In the genomic region with DNA sequence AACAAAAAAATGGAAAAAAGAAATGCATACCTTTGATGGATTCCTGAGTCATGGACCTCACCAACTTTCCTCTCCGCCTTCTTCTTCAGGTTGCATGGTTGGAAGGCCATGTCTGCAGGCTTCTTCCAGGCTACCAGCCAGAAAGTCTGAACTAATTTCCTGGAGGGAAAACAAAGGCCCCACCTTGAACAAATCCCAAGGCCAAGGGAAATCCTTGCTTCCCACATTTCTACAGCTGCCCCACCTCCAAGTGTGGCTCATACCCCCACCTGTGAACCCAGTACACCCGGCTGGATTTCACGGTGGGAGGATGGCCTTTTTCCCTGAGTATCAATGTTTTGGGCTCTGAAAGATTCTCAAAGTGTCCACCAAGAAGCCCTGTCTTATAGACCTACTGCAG, we compare ENCODE assay signal across 32 cellular contexts. TPM values are rescaled to one million over a fixed set of nuclear protein-coding genes. Genes with fewer than 3 reads are reported as not detected.
"Had no signal": no experiment of that assay in that cellular context is flagged by ENCODE, and none has a peak within 500 bp of the region (broad histone marks: within the 10 kb centered on the region; RNA-seq: fewer than 3 reads in every experiment).

No MANE protein-coding gene starts in this region.

- H3K36me3 ChIP-seq: brain microvascular endothelial cell, esophagus squamous epithelium, gastroesophageal sphincter had no signal

- H3K27ac ChIP-seq: brain microvascular endothelial cell, epithelial cell of prostate, gastroesophageal sphincter had no signal

- H3K36me3 Mint-ChIP-seq: activated naive CD4-positive, alpha-beta T cell treated with anti-CD3 and anti-CD28 coated beads, Interleukin-2, amount 10 ng/mL, durations not matched to agents 7 days and 5 days; activated naive CD8-positive, alpha-beta T cell treated with anti-CD3 and anti-CD28 coated beads, Interleukin-2, amount 10 ng/mL, durations not matched to agents 7 days and 5 days had no signal

- H3K4me3 ChIP-seq: esophagus squamous epithelium, gastroesophageal sphincter had no signal

- H3K4me1 Mint-ChIP-seq: activated naive CD8-positive, alpha-beta T cell treated with anti-CD3 and anti-CD28 coated beads, Interleukin-2, amount 10 ng/mL, durations not matched to agents 7 days and 5 days had no signal

- H3K9me3 Mint-ChIP-seq: activated CD4-positive, alpha-beta memory T cell treated with anti-CD3 and anti-CD28 coated beads, Interleukin-2, amount 10 ng/mL, durations not matched to agents 7 days and 5 days; activated naive CD4-positive, alpha-beta T cell treated with anti-CD3 and anti-CD28 coated beads, Interleukin-2, amount 10 ng/mL, durations not matched to agents 7 days and 5 days; activated naive CD4-positive, alpha-beta T cell treated with anti-CD3 and anti-CD28 coated beads, Interleukin-2, amount 50 U/mL, for 72 hours; activated naive CD8-positive, alpha-beta T cell treated with anti-CD3 and anti-CD28 coated beads, Interleukin-2, amount 10 ng/mL, durations not matched to agents 7 days and 5 days; activated T-cell treated with anti-CD3 and anti-CD28 coated beads, Interleukin-2, amount 50 U/mL, for 24 hours; activated T-cell treated with anti-CD3 and anti-CD28 coated beads, Interleukin-2, amount 50 U/mL, for 72 hours had no signal

- H3K27ac Mint-ChIP-seq: activated CD4-positive, alpha-beta memory T cell treated with anti-CD3 and anti-CD28 coated beads, Interleukin-2, amount 10 ng/mL, durations not matched to agents 7 days and 5 days; activated CD4-positive, alpha-beta T cell treated with anti-CD3 and anti-CD28 coated beads, Interleukin-2, amount 10 ng/mL, durations not matched to agents 7 days and 5 days; activated naive CD4-positive, alpha-beta T cell treated with anti-CD3 and anti-CD28 coated beads, Interleukin-2, amount 10 ng/mL, durations not matched to agents 7 days and 5 days; activated naive CD4-positive, alpha-beta T cell treated with anti-CD3 and anti-CD28 coated beads, Interleukin-2, amount 50 U/mL, for 72 hours; activated naive CD8-positive, alpha-beta T cell treated with anti-CD3 and anti-CD28 coated beads, Interleukin-2, amount 10 ng/mL, durations not matched to agents 7 days and 5 days; activated T-cell treated with anti-CD3 and anti-CD28 coated beads, Interleukin-2, amount 50 U/mL, for 24 hours; activated T-cell treated with anti-CD3 and anti-CD28 coated beads, Interleukin-2, amount 50 U/mL, for 72 hours had no signal

- ATAC-seq: activated T-cell treated with anti-CD3 and anti-CD28 coated beads, Interleukin-2, amount 50 U/mL, for 72 hours; gastroesophageal sphincter had no signal

- H3K27me3 ChIP-seq: brain microvascular endothelial cell, esophagus squamous epithelium, gastroesophageal sphincter had no signal

- H3K4me1 ChIP-seq: esophagus squamous epithelium, gastroesophageal sphincter had no signal

- H3K9me3 ChIP-seq: esophagus squamous epithelium, gastroesophageal sphincter had no signal

- DNase-seq: activated CD4-positive, alpha-beta memory T cell treated with anti-CD3 and anti-CD28 coated beads, Interleukin-2, amount 10 ng/mL, durations not matched to agents 7 days and 5 days; activated CD4-positive, alpha-beta T cell treated with anti-CD3 and anti-CD28 coated beads for 1 hour; activated CD4-positive, alpha-beta T cell treated with anti-CD3 and anti-CD28 coated beads for 4 hours; activated CD4-positive, alpha-beta T cell treated with anti-CD3 and anti-CD28 coated beads, Interleukin-2, amount 10 ng/mL, durations not matched to agents 7 days and 5 days; activated CD4-positive, alpha-beta T cell treated with anti-CD3 and anti-CD28 coated beads, Interleukin-2, amount 50 U/mL, for 4 hours; activated CD8-positive, alpha-beta memory T cell treated with anti-CD3 and anti-CD28 coated beads, Interleukin-2, amount 50 U/mL, for 48 hours; activated gamma-delta T cell; activated naive CD4-positive, alpha-beta T cell; activated naive CD4-positive, alpha-beta T cell treated with anti-CD3 and anti-CD28 coated beads, Interleukin-2, amount 10 ng/mL, durations not matched to agents 7 days and 5 days; activated naive CD8-positive, alpha-beta T cell treated with anti-CD3 and anti-CD28 coated beads, Interleukin-2, amount 10 ng/mL, durations not matched to agents 7 days and 5 days; activated T-cell treated with anti-CD3 and anti-CD28 coated beads for 4 hours; activated T-cell treated with anti-CD3 and anti-CD28 coated beads, Interleukin-2, amount 50 U/mL, for 24 hours; activated T-cell treated with anti-CD3 and anti-CD28 coated beads, Interleukin-2, amount 50 U/mL, for 72 hours; brain microvascular endothelial cell; caudate nucleus; cortex of kidney; effector CD8-positive, alpha-beta T cell; esophagus squamous epithelium; foreskin melanocyte; T-helper 2 cell had no signal

- H3K4me3 Mint-ChIP-seq: activated CD4-positive, alpha-beta memory T cell treated with anti-CD3 and anti-CD28 coated beads, Interleukin-2, amount 10 ng/mL, durations not matched to agents 7 days and 5 days; activated CD4-positive, alpha-beta T cell treated with anti-CD3 and anti-CD28 coated beads, Interleukin-2, amount 10 ng/mL, durations not matched to agents 7 days and 5 days; activated naive CD4-positive, alpha-beta T cell treated with anti-CD3 and anti-CD28 coated beads, Interleukin-2, amount 10 ng/mL, durations not matched to agents 7 days and 5 days; activated naive CD8-positive, alpha-beta T cell treated with anti-CD3 and anti-CD28 coated beads, Interleukin-2, amount 10 ng/mL, durations not matched to agents 7 days and 5 days; activated T-cell treated with anti-CD3 and anti-CD28 coated beads, Interleukin-2, amount 50 U/mL, for 24 hours; activated T-cell treated with anti-CD3 and anti-CD28 coated beads, Interleukin-2, amount 50 U/mL, for 72 hours had no signal

RNA-seq across cellular contexts. Expression of gene IL17A, which starts 22.4 kb away (rescaled TPM):
- total RNA-seq: activated naive CD8-positive, alpha-beta T cell treated with anti-CD3 and anti-CD28 coated beads, Interleukin-2, amount 10 ng/mL, durations not matched to agents 7 days and 5 days; astrocyte; bronchial epithelial cell; chondrocyte; dermis microvascular lymphatic vessel endothelial cell; endothelial cell of umbilical vein; esophagus squamous epithelium; fibroblast of lung; fibroblast of villous mesenchyme; gastroesophageal sphincter; glomerular endothelial cell; T-helper 1 cell treated with Interleukin-12 subunit alpha and Interleukin-12 subunit beta and Interleukin-4 antibody, amounts not matched to agents 30 ng/mL and 1 ng/mL, for 36 hours had no signal
- polyA plus RNA-seq: endothelial cell of umbilical vein, fibroblast of lung had no signal

RNA-seq across cellular contexts. Expression of gene IL17F, which starts 35.7 kb away (rescaled TPM):
- total RNA-seq: activated naive CD8-positive, alpha-beta T cell treated with anti-CD3 and anti-CD28 coated beads, Interleukin-2, amount 10 ng/mL, durations not matched to agents 7 days and 5 days; astrocyte; bronchial epithelial cell; chondrocyte; dermis microvascular lymphatic vessel endothelial cell; endothelial cell of umbilical vein; fibroblast of lung; fibroblast of villous mesenchyme; gastroesophageal sphincter; glomerular endothelial cell had no signal
- polyA plus RNA-seq: endothelial cell of umbilical vein, fibroblast of lung had no signal
